ENCODE assay signal across 9 cellular contexts in genomic region chr7:8433477-8434289, GRCh38. TPM values are rescaled to one million over a fixed set of nuclear protein-coding genes. Genes with fewer than 3 reads are reported as not detected.
A peak's percentile ranks its signal among the peaks of the same experiment; 100 is the strongest.
DNase-seq lines count a peak whose midpoint lies in the region; ATAC-seq and TF ChIP-seq lines count a peak whose summit lies in the region.
"Had no signal": no experiment of that assay in that cellular context is flagged by ENCODE, and none has a peak within 500 bp of the region (broad histone marks: within the 10 kb centered on the region; RNA-seq: fewer than 3 reads in every experiment).

Gene NXPH1, plus strand, starts transcription at chr7:8433609.

- H3K4me1 ChIP-seq in CD8-positive, alpha-beta memory T cell (ENCODE audit: insufficient read depth, low read length) = no peaks in the 10 kb centered on the region
- no peaks in the 10 kb centered on the region; a peak in 1 of 4 replicates for H3K4me1 ChIP-seq in HCT116 (ENCODE audit: control insufficient read depth in 1 of 2, insufficient read depth in 2 of 2, low read length in 2 of 2)
- H3K4me1 ChIP-seq in Karpas-422 (ENCODE audit: low read length) = no peaks in the 10 kb centered on the region
- no peaks in the 10 kb centered on the region for H3K4me1 ChIP-seq in effector memory CD4-positive, alpha-beta T cell (ENCODE audit: control insufficient read depth, insufficient read depth, low read length, poor library complexity, severe bottlenecking)

- BruUV-seq in HCT116 (replicated peaks; lab: Mats Ljungman, UMichigan) = no TSS peak

- DNase-seq in CD8-positive, alpha-beta memory T cell = no peak
- DNase-seq in HCT116 (ENCODE audit: low read depth, low spot score) (no peak), islet precursor cell (peak; percentile 85), Karpas-422 (no peak), SKM-1 (lab: John Stamatoyannopoulos, UW; ENCODE audit: unreplicated experiment) (no peak), NAMALWA (ENCODE audit: low spot score) (no peak)
- DNase-seq in effector memory CD4-positive, alpha-beta T cell = no peak

- no peak within 1 kb of the TSS for H3K27ac ChIP-seq in CD8-positive, alpha-beta memory T cell (ENCODE audit: low read depth, low read length)
- H3K27ac ChIP-seq in HCT116 (ENCODE audit: low read depth, low read length) (no peak within 1 kb of the TSS), Karpas-422 (ENCODE audit: low read length) (no peak within 1 kb of the TSS)
- no peak within 1 kb of the TSS for H3K27ac ChIP-seq in effector memory CD4-positive, alpha-beta T cell (ENCODE audit: insufficient read depth, low read length, poor library complexity, severe bottlenecking)

- H3K9me3 ChIP-seq in CD8-positive, alpha-beta memory T cell (ENCODE audit: low read length) = no peaks in the 10 kb centered on the region
- H3K9me3 ChIP-seq in HCT116 (ENCODE audit: control insufficient read depth in 1 of 2, insufficient read depth in 1 of 2, low read depth in 1 of 2, low read length in 2 of 2) = no peaks in the 10 kb centered on the region
- no peaks in the 10 kb centered on the region for H3K9me3 ChIP-seq in Karpas-422 (ENCODE audit: low read length)
- H3K9me3 ChIP-seq in effector memory CD4-positive, alpha-beta T cell (ENCODE audit: control insufficient read depth, low read length) = no peaks in the 10 kb centered on the region

- POLR2A ChIA-PET in CD8-positive, alpha-beta memory T cell (lab: Charles Lee) = no interaction called here
- POLR2A ChIA-PET in HCT116 (lab: Charles Lee) = no interaction called here

- H3K4me2 ChIP-seq in HCT116 (ENCODE audit: low read length) (no peak within 1 kb of the TSS), Karpas-422 (ENCODE audit: low read depth, low read length, poor library complexity, severe bottlenecking) (no peak within 1 kb of the TSS)

- TF ChIP-seq CTCF in HCT116 (IDR thresholded peaks at IDR 0.05 in 2 of 3, conservative IDR thresholded peaks at IDR 0.05 in 1 of 3; ENCODE audit: borderline replicate concordance in 1 of 3, insufficient read depth in 1 of 3, low read depth in 2 of 3, low read length in 2 of 3) = no peak

- H2AFZ ChIP-seq in HCT116 (ENCODE audit: low read depth, low read length, poor library complexity, severe bottlenecking) (no peak within 1 kb of the TSS), Karpas-422 (ENCODE audit: low read length) (no peak within 1 kb of the TSS)

- H3K79me2 ChIP-seq in HCT116 (ENCODE audit: insufficient read depth, low read length) = no peaks in the 10 kb centered on the region
- no peaks in the 10 kb centered on the region for H3K79me2 ChIP-seq in Karpas-422 (ENCODE audit: low read length)

- H3K36me3 ChIP-seq in CD8-positive, alpha-beta memory T cell (ENCODE audit: insufficient read depth, low read length) = no peaks in the 10 kb centered on the region
- H3K36me3 ChIP-seq in HCT116 (ENCODE audit: control insufficient read depth in 1 of 2, insufficient read depth in 2 of 2, low read length in 2 of 2) (no peaks in the 10 kb centered on the region), Karpas-422 (ENCODE audit: insufficient read depth, low read length) (no peaks in the 10 kb centered on the region)
- no peaks in the 10 kb centered on the region for H3K36me3 ChIP-seq in effector memory CD4-positive, alpha-beta T cell (ENCODE audit: control insufficient read depth, insufficient read depth, low read length)

- peaks cover 34% of the 10 kb centered on the region for H3K27me3 ChIP-seq in CD8-positive, alpha-beta memory T cell (ENCODE audit: insufficient read depth, low read length, poor library complexity, severe bottlenecking)
- H3K27me3 ChIP-seq in HCT116 (ENCODE audit: insufficient read depth, low read length) (peaks cover 12% of the 10 kb centered on the region), Karpas-422 (ENCODE audit: low read length) (no peaks in the 10 kb centered on the region)
- peaks cover 31% of the 10 kb centered on the region for H3K27me3 ChIP-seq in effector memory CD4-positive, alpha-beta T cell (replicated peaks; ENCODE audit: control insufficient read depth, insufficient read depth, low read length, poor library complexity, severe bottlenecking)

- CTCF ChIA-PET in CD8-positive, alpha-beta memory T cell (lab: Charles Lee) = interaction anchor here (2.1 kb wide), 1 partner anchor 15 kb away, joined by 5 read pairs; no protein-coding TSS in a partner anchor
- CTCF ChIA-PET in HCT116 (lab: Charles Lee) = no interaction called here

- RAD21 ChIA-PET in HCT116 (lab: Charles Lee; ENCODE audit: low non-redundant PET in 1 of 2, low total read pairs in 2 of 2, uncharacterized antibody in 2 of 2, unreplicated experiment in 2 of 2) = no interaction called here

- H3K9me2 ChIP-seq in HCT116 (ENCODE audit: insufficient read depth) (no peaks in the 10 kb centered on the region), Karpas-422 (replicated peaks; ENCODE audit: insufficient read depth, low read length) (no peaks in the 10 kb centered on the region)

- H3K9me3 Mint-ChIP-seq in CD8-positive, alpha-beta memory T cell = peaks cover 0 to 15% (median 4%) of the 10 kb centered on the region in 5 donors

- peak within 1 kb of the TSS in 2 of 8 donors; percentile 48 to 56 for H3K27ac Mint-ChIP-seq in CD8-positive, alpha-beta memory T cell

- no peak for TF ChIP-seq POLR2A in HCT116 (IDR thresholded peaks at IDR 0.05; ENCODE audit: borderline replicate concordance, extremely low read depth, insufficient read depth, insufficient read length)

- ATAC-seq in HCT116 (no peak), SK-N-SH treated with all-trans-retinoic acid at 6 μM for 48 hours (peak; percentile 73)

- TF ChIP-seq RAD21 in HCT116 (IDR thresholded peaks at IDR 0.05; ENCODE audit: low read depth) = no peak

- intact Hi-C loops in HCT116 (cut with micrococcal nuclease) = no loop called here

- no peak within 1 kb of the TSS for H3K9ac ChIP-seq in HCT116 (ENCODE audit: low read length)
- H3K9ac ChIP-seq in Karpas-422 (ENCODE audit: low read length) = no peak within 1 kb of the TSS

- no peaks in the 10 kb centered on the region for H3K36me3 Mint-ChIP-seq in CD8-positive, alpha-beta memory T cell

- H3K4me3 Mint-ChIP-seq in CD8-positive, alpha-beta memory T cell = peak within 1 kb of the TSS in 6 of 7 donors; percentile 18 to 82 (median 47)

- H3K4me3 ChIP-seq in CD8-positive, alpha-beta memory T cell (ENCODE audit: low read length) = no peak within 1 kb of the TSS
- no peak within 1 kb of the TSS for H3K4me3 ChIP-seq in HCT116 (replicated peaks in 1 of 2; ENCODE audit: low read depth in 1 of 2, low read length in 2 of 2)
- no peak within 1 kb of the TSS for H3K4me3 ChIP-seq in Karpas-422 (ENCODE audit: low read length)
- no peak within 1 kb of the TSS for H3K4me3 ChIP-seq in effector memory CD4-positive, alpha-beta T cell (ENCODE audit: insufficient read depth, low read depth, low read length, poor library complexity, severe bottlenecking)

- peaks cover 7 to 38% (median 16%) of the 10 kb centered on the region in 3 donors for H3K4me1 Mint-ChIP-seq in CD8-positive, alpha-beta memory T cell

- H4K20me1 ChIP-seq in HCT116 (ENCODE audit: insufficient read depth) (no peaks in the 10 kb centered on the region), Karpas-422 (ENCODE audit: insufficient read depth, low read depth, low read length) (no peaks in the 10 kb centered on the region)

- H3K27me3 Mint-ChIP-seq in CD8-positive, alpha-beta memory T cell = peaks cover 66 to 93% of the 10 kb centered on the region in 2 donors

TF ChIP-seq in HCT116, 20 proteins besides CTCF, POLR2A, EP300 and RAD21 (continues in another document):
- no peak for TF ChIP-seq MAX (IDR thresholded peaks at IDR 0.05)

TF ChIP-seq in SK-N-SH treated with all-trans-retinoic acid at 6 μM for 48 hours, 23 proteins besides CTCF, POLR2A, EP300 and RAD21 (continues in another document):
- peak; percentile 82; the same call in 1 of the 2 replicates for TF ChIP-seq SNAI2 (CRISPR knock-in tag; IDR thresholded peaks at IDR 0.05)
- no peak for TF ChIP-seq ZFP30 (CRISPR knock-in tag; IDR thresholded peaks at IDR 0.05)
- TF ChIP-seq CSDC2 (CRISPR knock-in tag; IDR thresholded peaks at IDR 0.05) = 0 out of 2 replicates have a peak, but pooled peaks have one; percentile 32
- no peak for TF ChIP-seq ZNF70 (CRISPR knock-in tag; IDR thresholded peaks at IDR 0.05)
- TF ChIP-seq CREB5 (CRISPR knock-in tag; IDR thresholded peaks at IDR 0.05; ENCODE audit: low read depth) = 0 out of 2 replicates have a peak, but pooled peaks have one; percentile 22
- TF ChIP-seq TSHZ2 (CRISPR knock-in tag; IDR thresholded peaks at IDR 0.05) = peak; percentile 63
- TF ChIP-seq ZFP3 (CRISPR knock-in tag; IDR thresholded peaks at IDR 0.05) = 0 out of 2 replicates have a peak, but pooled peaks have one; percentile 56

RNA-seq across cellular contexts. Expression of gene NXPH1, which starts in this region (rescaled TPM):
- not detected for total RNA-seq in CD8-positive, alpha-beta memory T cell
- polyA plus RNA-seq in CD8-positive, alpha-beta memory T cell = not detected
- total RNA-seq in HCT116 (2021; ENCODE audit: unreplicated experiment) = 0.17 TPM
- polyA plus RNA-seq in HCT116 (2012) = 0.03 and 0.07 TPM in 2 replicates
- not detected in 2 replicates for total RNA-seq in Karpas-422 (2014; rRNA removed; shearing (Covaris generic); ENCODE audit: low replicate concordance)
- polyA plus RNA-seq: adipose tissue had no signal
